In the genomic region with DNA sequence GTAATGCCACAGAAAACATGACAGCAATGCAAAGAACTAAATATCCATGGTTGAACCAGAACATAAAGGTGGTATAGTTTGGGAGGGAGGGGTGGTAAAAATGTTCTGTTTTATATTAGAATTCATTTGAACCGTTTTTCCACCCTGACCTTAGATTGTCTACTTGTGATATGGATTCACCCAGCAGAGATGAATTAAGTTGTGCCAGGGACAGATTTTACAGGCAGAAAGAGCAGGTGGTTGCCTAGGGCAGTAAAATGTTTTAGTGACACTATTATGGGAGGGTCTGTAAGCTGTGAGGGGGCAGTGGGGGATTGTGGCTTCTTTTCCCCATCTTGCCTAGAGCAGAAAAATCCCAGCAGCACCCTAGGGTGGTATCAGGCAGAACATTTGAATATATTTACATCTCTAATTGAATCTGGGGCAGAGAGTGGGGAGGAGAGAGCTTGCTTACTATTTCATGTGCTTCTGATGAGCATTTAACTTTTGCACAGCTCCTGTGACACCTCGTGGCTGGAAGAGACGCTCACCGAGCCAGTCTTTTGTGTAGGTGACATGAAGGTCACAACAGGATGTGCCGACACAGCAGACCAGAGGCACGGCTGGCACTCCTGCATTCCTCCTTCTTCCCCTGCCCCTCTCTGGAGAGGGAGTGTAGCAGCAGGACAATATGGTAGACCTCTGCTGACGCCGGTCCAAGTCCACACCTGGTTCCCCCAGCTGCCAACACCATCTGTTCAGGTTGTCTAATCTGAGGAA, we compare ENCODE assay signal across 14 cellular contexts.
DNase-seq lines count a peak whose midpoint lies in the region; ATAC-seq lines count a peak whose summit lies in the region.
"Had no signal": no experiment of that assay in that cellular context is flagged by ENCODE, and none has a peak within 500 bp of the region (broad histone marks: within the 10 kb centered on the region; RNA-seq: fewer than 3 reads in every experiment).

No MANE protein-coding gene starts in this region.

- ATAC-seq in left cardiac atrium (peak; percentile 56 to 74), HG02852 (IDR thresholded peaks at IDR 0.05; ENCODE audit: unreplicated experiment) (no peak)

- DNase-seq in DMS 273 treated with DMSO at 0.1 percent for 48 hours (lab: John Stamatoyannopoulos, UW) (peak; percentile 36), NCI-H1694 treated with DMSO at 0.1 percent for 48 hours (lab: John Stamatoyannopoulos, UW) (peak; percentile 32), SHP77 (lab: John Stamatoyannopoulos, UW) (peak; percentile 63 to 84), left cardiac atrium (no peak), NCI-H1417 treated with DMSO at 0.1 percent for 48 hours (lab: John Stamatoyannopoulos, UW) (no peak), HAP-1 (ENCODE audit: low spot score in 2 of 2) (no peak)
- no peak for DNase-seq in activated CD4-positive, alpha-beta T cell treated with anti-CD3 and anti-CD28 coated beads, Interleukin-2, amount 50 U/mL, for 1 hour
- DNase-seq: CD4-positive, alpha-beta memory T cell; HCEC 1CT; NCI-H1436 treated with DMSO at 0.1 percent for 48 hours; NCI-H446; PC-9; T-helper 2 cell had no signal

- intact Hi-C loops in left cardiac atrium (cut with DNase I), result loop anchor here in 1 of 2 donors (2.0 kb wide), 1 partner anchor 189 kb away; no protein-coding TSS in a partner anchor

- in situ Hi-C loops in HAP-1 (cut with MboI; ENCODE audit: low sequenced_read_pairs), result no loop called here

- H3K27me3 ChIP-seq in HAP-1 (ENCODE audit: low read depth), result no peaks in the 10 kb centered on the region

- H3K9me3 ChIP-seq in HAP-1, result no peaks in the 10 kb centered on the region

- no peaks in the 10 kb centered on the region for H3K4me1 ChIP-seq in HAP-1

- H3K4me3 ChIP-seq in HAP-1, result no peak overlapping the region
- H3K4me3 ChIP-seq: PC-9 had no signal

- no peaks in the 10 kb centered on the region for H3K36me3 ChIP-seq in HAP-1 (replicated peaks)

Comparison
In these comparisons a context has a peak if more than half of its experiments do, and no peak if none do; other contexts are left out.
1. DNase-seq: peak in DMS 273 treated with DMSO at 0.1 percent for 48 hours (single experiment), NCI-H1694 treated with DMSO at 0.1 percent for 48 hours (single experiment) and SHP77 (2 of 2); none in left cardiac atrium (single experiment), NCI-H1417 treated with DMSO at 0.1 percent for 48 hours (single experiment), activated CD4-positive, alpha-beta T cell treated with anti-CD3 and anti-CD28 coated beads, Interleukin-2, amount 50 U/mL, for 1 hour (single experiment) and HAP-1 (0 of 2).